9 cellular contexts compared by ENCODE assay signal in genomic region chr14:82642425-82642824, GRCh38.
A peak's percentile ranks its signal among the peaks of the same experiment; 100 is the strongest.
DNase-seq lines count a peak whose midpoint lies in the region; ATAC-seq and TF ChIP-seq lines count a peak whose summit lies in the region.
"Had no signal": no experiment of that assay in that cellular context is flagged by ENCODE, and none has a peak within 500 bp of the region (broad histone marks: within the 10 kb centered on the region; RNA-seq: fewer than 3 reads in every experiment).

No MANE protein-coding gene starts in this region.

- ATAC-seq in foreskin keratinocyte (peak; percentile 91), HG03460 (IDR thresholded peaks at IDR 0.05; ENCODE audit: unreplicated experiment) (no peak)

- H3K27ac ChIP-seq in mammary epithelial cell (ENCODE audit: insufficient read depth, low read depth, low read length), result no peak overlapping the region
- H3K27ac ChIP-seq in foreskin keratinocyte, result no peak overlapping the region
- no peak overlapping the region for H3K27ac ChIP-seq in smooth muscle cell (ENCODE audit: low read depth)
- H3K27ac ChIP-seq in tibial nerve, result no peak overlapping the region
- H3K27ac ChIP-seq: epithelial cell of prostate had no signal

- DNase-seq in T47D (ENCODE audit: low read depth in 1 of 2, low spot score in 1 of 2) (peak; percentile 11 to 83), mammary epithelial cell (no peak), NCI-H510A (lab: John Stamatoyannopoulos, UW) (peak; percentile 82), foreskin keratinocyte (no peak), smooth muscle cell (lab: John Stamatoyannopoulos, UW; ENCODE audit: unreplicated experiment) (no peak), NCI-H748 treated with DMSO at 0.1 percent for 48 hours (lab: John Stamatoyannopoulos, UW) (no peak), tibial nerve (ENCODE audit: low spot score in 2 of 2) (no peak)

- dilution Hi-C loops in mammary epithelial cell (cut with HindIII; ENCODE audit: low sequenced_read_pairs), result no loop called here

- CTCF ChIA-PET in mammary epithelial cell (lab: Charles Lee; ENCODE audit: low non-redundant PET), result no interaction called here

- BruUV-seq in mammary epithelial cell (replicated peaks; lab: Mats Ljungman, UMichigan), result no TSS peak

- no peaks in the 10 kb centered on the region for H3K79me2 ChIP-seq in mammary epithelial cell (ENCODE audit: insufficient read depth, low read length)
- no peaks in the 10 kb centered on the region for H3K79me2 ChIP-seq in smooth muscle cell (ENCODE audit: low read depth)

- H3K9ac ChIP-seq in mammary epithelial cell (ENCODE audit: insufficient read depth, low read length) (no peak overlapping the region), smooth muscle cell (ENCODE audit: low read depth) (no peak overlapping the region)

- intact Hi-C loops in mammary epithelial cell (cut with micrococcal nuclease), result no loop called here

- no peak overlapping the region for H3K4me3 ChIP-seq in mammary epithelial cell (replicated peaks in 1 of 3; ENCODE audit: insufficient read depth in 1 of 3, low read depth in 2 of 3, low read length in 3 of 3)
- H3K4me3 ChIP-seq in smooth muscle cell, result peak overlapping the region; percentile 77
- H3K4me3 ChIP-seq in tibial nerve, result no peak overlapping the region

- H3K4me2 ChIP-seq in mammary epithelial cell (ENCODE audit: insufficient read depth, low read depth, low read length), result no peak overlapping the region
- H3K4me2 ChIP-seq in smooth muscle cell, result peak overlapping the region; percentile 93

- TF ChIP-seq CTCF in mammary epithelial cell (conservative IDR thresholded peaks at IDR 0.05 in 1 of 2, IDR thresholded peaks at IDR 0.05 in 1 of 2; ENCODE audit: extremely low read depth in 1 of 2, insufficient read depth in 1 of 2, low read depth in 1 of 2, low read length in 2 of 2) (no peak), foreskin keratinocyte (conservative IDR thresholded peaks at IDR 0.05) (no peak), smooth muscle cell (IDR thresholded peaks at IDR 0.05; ENCODE audit: borderline replicate concordance, insufficient read depth, poor library complexity, severe bottlenecking) (no peak), tibial nerve (IDR thresholded peaks at IDR 0.05) (no peak)

- H2AFZ ChIP-seq in mammary epithelial cell (ENCODE audit: low read depth, low read length) (no peak overlapping the region), smooth muscle cell (ENCODE audit: low read depth) (peak overlapping the region; percentile 99)

- H4K20me1 ChIP-seq in mammary epithelial cell (ENCODE audit: insufficient read depth, low read length), result no peaks in the 10 kb centered on the region
- H4K20me1 ChIP-seq in smooth muscle cell (ENCODE audit: low read depth), result no peaks in the 10 kb centered on the region

- 74% methylated on average over 13 of the region's 15 CpGs for WGBS in mammary epithelial cell (ENCODE audit: low coverage, missing lambda C conversion rate)
- 14% methylated on average over 15 of the region's 15 CpGs for WGBS in smooth muscle cell (ENCODE audit: low lambda C conversion rate)
- 88 to 93% methylated on average over 15 of the region's 15 CpGs for WGBS in tibial nerve, 2 donors

- H3F3A ChIP-seq in smooth muscle cell (ENCODE audit: low read depth), result no peaks in the 10 kb centered on the region

- no peak for TF ChIP-seq EP300 in tibial nerve (IDR thresholded peaks at IDR 0.05)

- H3K27me3 ChIP-seq in mammary epithelial cell (ENCODE audit: insufficient read depth, low read length), result no peaks in the 10 kb centered on the region
- no peaks in the 10 kb centered on the region for H3K27me3 ChIP-seq in foreskin keratinocyte
- no peaks in the 10 kb centered on the region for H3K27me3 ChIP-seq in smooth muscle cell (ENCODE audit: low read depth)
- H3K27me3 ChIP-seq in tibial nerve, result no peaks in the 10 kb centered on the region

- H3K4me1 ChIP-seq in mammary epithelial cell (ENCODE audit: insufficient read depth, low read length) (no peaks in the 10 kb centered on the region), foreskin keratinocyte (no peaks in the 10 kb centered on the region), smooth muscle cell (ENCODE audit: low read depth) (peaks cover 5% of the 10 kb centered on the region), tibial nerve (no peaks in the 10 kb centered on the region)

- in situ Hi-C loops in T47D (cut with HindIII; ENCODE audit: low pct_unique_long_range_greater_than_20kb, low sequenced_read_pairs), result no loop called here
- in situ Hi-C loops in mammary epithelial cell (cut with MboI; ENCODE audit: low sequenced_read_pairs in 2 of 2), result no loop called here

- H3K9me3 ChIP-seq in mammary epithelial cell (replicated peaks; ENCODE audit: insufficient read depth, low read length) (peaks cover 5% of the 10 kb centered on the region), smooth muscle cell (replicated peaks; ENCODE audit: low read depth) (no peaks in the 10 kb centered on the region), tibial nerve (no peaks in the 10 kb centered on the region)

- TF ChIP-seq POLR2A in tibial nerve (IDR thresholded peaks at IDR 0.05), result no peak

- no peaks in the 10 kb centered on the region for H3K36me3 ChIP-seq in mammary epithelial cell (ENCODE audit: insufficient read depth, low read length)
- no peaks in the 10 kb centered on the region for H3K36me3 ChIP-seq in smooth muscle cell (ENCODE audit: low read depth)
- no peaks in the 10 kb centered on the region for H3K36me3 ChIP-seq in tibial nerve

Comparison
In these comparisons a context has a peak if more than half of its experiments do, and no peak if none do; other contexts are left out.
1. DNase-seq: peak in T47D (2 of 2) and NCI-H510A (single experiment); none in mammary epithelial cell (single experiment), foreskin keratinocyte (0 of 2), smooth muscle cell (single experiment), NCI-H748 treated with DMSO at 0.1 percent for 48 hours (single experiment) and tibial nerve (0 of 2).